1 cellular context compared by ENCODE assay signal in genomic region chr13:110353339-110353977, GRCh38.
TF ChIP-seq lines count a peak whose summit lies in the region.

No MANE protein-coding gene starts in this region.

TF ChIP-seq in IMR-90, 13 proteins besides CTCF, POLR2A, EP300 and RAD21:
- no peak for TF ChIP-seq RCOR1 (IDR thresholded peaks at IDR 0.05; ENCODE audit: insufficient replicate concordance, low read length)
